Comparison of ENCODE assay signal across 8 cellular contexts in genomic region chr11:66478823-66479740, GRCh38. TPM values are rescaled to one million over a fixed set of nuclear protein-coding genes. Genes with fewer than 3 reads are reported as not detected.
DNase-seq lines count a peak whose midpoint lies in the region; ATAC-seq and TF ChIP-seq lines count a peak whose summit lies in the region.

No MANE protein-coding gene starts in this region.

- no peaks in the 10 kb centered on the region for H3K9me3 Mint-ChIP-seq in MCF 10A (ENCODE audit: unreplicated experiment)
- no peaks in the 10 kb centered on the region for H3K9me3 Mint-ChIP-seq in stimulated activated effector memory CD8-positive, alpha-beta T cell treated with anti-CD3 and anti-CD28 coated beads, Interleukin-12 subunit alpha, Interleukin-12 subunit beta, amount 100 ng/mL, for 72 hours

- no peaks in the 10 kb centered on the region for H3K27me3 Mint-ChIP-seq in MCF 10A (ENCODE audit: insufficient read depth, unreplicated experiment)

- TF ChIP-seq CTCF in BE2C (IDR thresholded peaks at IDR 0.05; ENCODE audit: low read depth, low read length): peak; percentile 79
- peak; percentile 96 for TF ChIP-seq CTCF in Panc1 (IDR thresholded peaks at IDR 0.05)
- peak; percentile 90 for TF ChIP-seq CTCF in MCF 10A (IDR thresholded peaks at IDR 0.05; ENCODE audit: unreplicated experiment)

- H3K27ac ChIP-seq in Panc1 (ENCODE audit: low read length): peak overlapping the region; percentile 95

- POLR2A ChIA-PET in Panc1 (lab: Charles Lee): interaction anchor here (1.0 kb wide), 1 partner anchor 10 kb away, joined by 11 read pairs; no protein-coding TSS in a partner anchor
- POLR2A ChIA-PET in MCF 10A (lab: Yijun Ruan, JAX): interaction anchor here (0.6 to 3.0 kb wide), 22 partner anchors 11 to 342 kb away, joined by 3 to 65 read pairs (median 6); partner anchors contain the start of genes ACTN3, BBS1, CTSF and MRPL11

- peak overlapping the region; percentile 75 for H3K4me3 ChIP-seq in BE2C (ENCODE audit: low read depth, low read length)
- H3K4me3 ChIP-seq in Panc1 (ENCODE audit: low read depth in 2 of 2, low read length in 2 of 2): peak overlapping the region; percentile 77 to 90

- no peaks in the 10 kb centered on the region for H3K4me1 ChIP-seq in BE2C
- peaks cover 4% of the 10 kb centered on the region for H3K4me1 ChIP-seq in Panc1 (ENCODE audit: control insufficient read depth, insufficient read depth, low read length)

- peak; percentile 6 for ATAC-seq in Panc1
- no peak for ATAC-seq in stimulated activated effector memory CD8-positive, alpha-beta T cell treated with anti-CD3 and anti-CD28 coated beads, Interleukin-12 subunit alpha, Interleukin-12 subunit beta, amount 100 ng/mL, for 72 hours
- ATAC-seq in HG03442 (IDR thresholded peaks at IDR 0.05; ENCODE audit: unreplicated experiment): no peak
- ATAC-seq in HG03571 (IDR thresholded peaks at IDR 0.05; ENCODE audit: unreplicated experiment): no peak

- no peaks in the 10 kb centered on the region for H3K9me3 ChIP-seq in BE2C
- no peaks in the 10 kb centered on the region for H3K9me3 ChIP-seq in Panc1 (ENCODE audit: control insufficient read depth, insufficient read depth, low read depth, low read length)

- H3K27ac Mint-ChIP-seq in MCF 10A (ENCODE audit: low read depth, unreplicated experiment): peak overlapping the region; percentile 95
- peak overlapping the region; percentile 87 for H3K27ac Mint-ChIP-seq in stimulated activated effector memory CD8-positive, alpha-beta T cell treated with anti-CD3 and anti-CD28 coated beads, Interleukin-12 subunit alpha, Interleukin-12 subunit beta, amount 100 ng/mL, for 72 hours

- in situ Hi-C loops in Panc1 (cut with HindIII; ENCODE audit: low pct_unique_long_range_greater_than_20kb, low sequenced_read_pairs): no loop called here

- peaks cover 23% of the 10 kb centered on the region for H3K4me1 Mint-ChIP-seq in MCF 10A (ENCODE audit: insufficient read depth, unreplicated experiment)
- H3K4me1 Mint-ChIP-seq in stimulated activated effector memory CD8-positive, alpha-beta T cell treated with anti-CD3 and anti-CD28 coated beads, Interleukin-12 subunit alpha, Interleukin-12 subunit beta, amount 100 ng/mL, for 72 hours: peaks cover 43% of the 10 kb centered on the region

- peaks cover 30% of the 10 kb centered on the region for H3K36me3 Mint-ChIP-seq in MCF 10A (ENCODE audit: insufficient read depth, unreplicated experiment)
- peaks cover 32% of the 10 kb centered on the region for H3K36me3 Mint-ChIP-seq in stimulated activated effector memory CD8-positive, alpha-beta T cell treated with anti-CD3 and anti-CD28 coated beads, Interleukin-12 subunit alpha, Interleukin-12 subunit beta, amount 100 ng/mL, for 72 hours

- BruUV-seq in Panc1 (replicated peaks; lab: Mats Ljungman, UMichigan) (no TSS peak), MCF 10A (replicated peaks; lab: Mats Ljungman, UMichigan) (no TSS peak)

- DNase-seq in BE2C: no peak
- DNase-seq in GM19238 (ENCODE audit: insufficient read length, low spot score): peak; percentile 57
- DNase-seq in Panc1 (ENCODE audit: low read depth, low spot score): peak; percentile 45
- DNase-seq in MCF 10A (ENCODE audit: unreplicated experiment): peak; percentile 42
- DNase-seq in islet precursor cell: peak; percentile 69
- no peak for DNase-seq in stimulated activated effector memory CD8-positive, alpha-beta T cell treated with anti-CD3 and anti-CD28 coated beads, Interleukin-12 subunit alpha, Interleukin-12 subunit beta, amount 100 ng/mL, for 72 hours (ENCODE audit: low spot score in 2 of 2)

- peak overlapping the region; percentile 96 for H3K4me3 Mint-ChIP-seq in MCF 10A (ENCODE audit: unreplicated experiment)
- H3K4me3 Mint-ChIP-seq in stimulated activated effector memory CD8-positive, alpha-beta T cell treated with anti-CD3 and anti-CD28 coated beads, Interleukin-12 subunit alpha, Interleukin-12 subunit beta, amount 100 ng/mL, for 72 hours: peak overlapping the region; percentile 88

- CTCF ChIA-PET in Panc1 (lab: Charles Lee) (interaction anchor here (0.6 to 1.8 kb wide), 3 partner anchors 11 to 72 kb away, joined by 3 to 10 read pairs (median 3); partner anchors contain the start of gene PELI3), MCF 10A (lab: Yijun Ruan, JAX) (interaction anchor here (0.6 to 2.3 kb wide), 7 partner anchors 10 to 72 kb away, joined by 3 to 9 read pairs (median 5); partner anchors contain the start of gene MRPL11)

- H3K27me3 ChIP-seq in BE2C (no peaks in the 10 kb centered on the region), Panc1 (ENCODE audit: control insufficient read depth, insufficient read depth, low read length) (no peaks in the 10 kb centered on the region)

- intact Hi-C loops in Panc1 (cut with micrococcal nuclease; ENCODE audit: unreplicated experiment) (loop anchor here (2.0 kb wide), 1 partner anchor 70 kb away; no protein-coding TSS in a partner anchor), MCF 10A (cut with micrococcal nuclease) (loop anchor here (1.0 kb wide), 1 partner anchor 71 kb away; no protein-coding TSS in a partner anchor)

- no peaks in the 10 kb centered on the region for H3K36me3 ChIP-seq in BE2C
- peaks cover 5% of the 10 kb centered on the region; the same call in 1 of the 2 replicates for H3K36me3 ChIP-seq in Panc1 (ENCODE audit: control insufficient read depth, insufficient read depth, low read length)

RNA-seq across cellular contexts. Expression of gene DPP3, which starts 1.2 kb away (rescaled TPM):
- 35.4 TPM for polyA plus RNA-seq in BE2C (2012; ENCODE audit: insufficient read depth, insufficient read length, low read depth)
- total RNA-seq in Panc1 (2021; ENCODE audit: unreplicated experiment): 180 TPM
- polyA plus RNA-seq in Panc1 (2012; ENCODE audit: insufficient read length): 209 TPM
- total RNA-seq in MCF 10A (2022): 34.4 and 40.9 TPM in 2 replicates

RNA-seq across cellular contexts. Expression of gene PELI3, which starts 12.4 kb away (rescaled TPM):
- 8.1 TPM for polyA plus RNA-seq in BE2C (2012; ENCODE audit: insufficient read depth, insufficient read length, low read depth)
- total RNA-seq in Panc1 (2021; ENCODE audit: unreplicated experiment) (9.1 TPM), MCF 10A (2022) (5.0 and 6.1 TPM in 2 replicates)
- 9.1 TPM for polyA plus RNA-seq in Panc1 (2012; ENCODE audit: insufficient read length)

RNA-seq across cellular contexts. Expression of gene BBS1, which starts 31.4 kb away (rescaled TPM):
- 14.7 TPM for polyA plus RNA-seq in BE2C (2012; ENCODE audit: insufficient read depth, insufficient read length, low read depth)
- total RNA-seq in Panc1 (2021; ENCODE audit: unreplicated experiment) (26.9 TPM), MCF 10A (2022) (31.7 and 33.9 TPM in 2 replicates)
- polyA plus RNA-seq in Panc1 (2012; ENCODE audit: insufficient read length): 16.4 TPM

RNA-seq across cellular contexts. Expression of gene MRPL11, which starts 40.4 kb away (rescaled TPM):
- 97.6 TPM for polyA plus RNA-seq in BE2C (2012; ENCODE audit: insufficient read depth, insufficient read length, low read depth)
- 158 TPM for total RNA-seq in Panc1 (2021; ENCODE audit: unreplicated experiment)
- 139 TPM for polyA plus RNA-seq in Panc1 (2012; ENCODE audit: insufficient read length)
- 65.5 and 69.1 TPM in 2 replicates for total RNA-seq in MCF 10A (2022)

RNA-seq across cellular contexts. Expression of gene NPAS4, which starts 58.2 kb away (rescaled TPM):
- polyA plus RNA-seq in BE2C (2012; ENCODE audit: insufficient read depth, insufficient read length, low read depth): not detected
- total RNA-seq in Panc1 (2021; ENCODE audit: unreplicated experiment) (0.08 TPM), MCF 10A (2022) (not detected in 2 replicates)
- polyA plus RNA-seq in Panc1 (2012; ENCODE audit: insufficient read length): not detected

Comparison
In these comparisons a context has a peak if more than half of its experiments do, and no peak if none do; other contexts are left out.
1. DNase-seq: peak in GM19238 (single experiment), Panc1 (single experiment), MCF 10A (single experiment) and islet precursor cell (single experiment); none in BE2C (single experiment) and stimulated activated effector memory CD8-positive, alpha-beta T cell treated with anti-CD3 and anti-CD28 coated beads, Interleukin-12 subunit alpha, Interleukin-12 subunit beta, amount 100 ng/mL, for 72 hours (0 of 2).
2. Peak in every context shown above with its lines, with median percentiles within 50 percentile points of each other: CTCF ChIP-seq.